In genomic region chr15:33292718-33293307, GRCh38 we compare ENCODE assay signal across 9 cellular contexts. TPM values are rescaled to one million over a fixed set of nuclear protein-coding genes. Genes with fewer than 3 reads are reported as not detected.
DNase-seq lines count a peak whose midpoint lies in the region; ATAC-seq and TF ChIP-seq lines count a peak whose summit lies in the region.
"Had no signal": no experiment of that assay in that cellular context is flagged by ENCODE, and none has a peak within 500 bp of the region (broad histone marks: within the 10 kb centered on the region; RNA-seq: fewer than 3 reads in every experiment).

No MANE protein-coding gene starts in this region.

- CTCF ChIA-PET in HCT116 (lab: Charles Lee) = interaction anchor here (0.6 to 8.7 kb wide), 36 partner anchors 9 to 448 kb away, joined by 3 to 177 read pairs (median 4); no protein-coding TSS in a partner anchor

- H3K4me3 Mint-ChIP-seq in glutamatergic neuron (ENCODE audit: unreplicated experiment) = no peak overlapping the region
- H3K4me3 Mint-ChIP-seq: IgD-negative memory B cell had no signal

- DNase-seq in CD1c-positive myeloid dendritic cell (ENCODE audit: extremely low spot score) = peak; percentile 52
- DNase-seq in HCT116 (ENCODE audit: low read depth, low spot score) = peak; percentile 51
- DNase-seq in NCI-H526 treated with DMSO at 0.1 percent for 48 hours (lab: John Stamatoyannopoulos, UW) = peak; percentile 54
- peak; percentile 36 for DNase-seq in activated T-cell treated with anti-CD3 and anti-CD28 coated beads for 48 hours (ENCODE audit: low read depth)
- DNase-seq in glutamatergic neuron = peak; percentile 75
- DNase-seq in gastrocnemius medialis = peak in 1 of 2 donors; percentile 25

- no peaks in the 10 kb centered on the region for H4K20me1 ChIP-seq in HCT116 (ENCODE audit: insufficient read depth)

- H3K36me3 ChIP-seq in HCT116 (ENCODE audit: control insufficient read depth in 1 of 2, insufficient read depth in 2 of 2, low read length in 2 of 2) = no peaks in the 10 kb centered on the region
- H3K36me3 ChIP-seq in gastrocnemius medialis = no peaks in the 10 kb centered on the region

- peaks cover 0 to 5% of the 10 kb centered on the region in 2 experiments; a peak in 1 of 4 replicates for H3K4me1 ChIP-seq in HCT116 (ENCODE audit: control insufficient read depth in 1 of 2, insufficient read depth in 2 of 2, low read length in 2 of 2)
- peaks cover 0 to 5% of the 10 kb centered on the region in 2 donors for H3K4me1 ChIP-seq in gastrocnemius medialis

- RAD21 ChIA-PET in HCT116 (lab: Charles Lee; ENCODE audit: low non-redundant PET in 1 of 2, low total read pairs in 2 of 2, uncharacterized antibody in 2 of 2, unreplicated experiment in 2 of 2) = interaction anchor here (1.0 to 2.3 kb wide), 4 partner anchors 13 to 437 kb away, joined by 3 to 20 read pairs (median 10); no protein-coding TSS in a partner anchor

- TF ChIP-seq POLR2A in HCT116 (IDR thresholded peaks at IDR 0.05; ENCODE audit: borderline replicate concordance, extremely low read depth, insufficient read depth, insufficient read length) (no peak), gastrocnemius medialis (IDR thresholded peaks at IDR 0.05) (no peak)

- H3K9me2 ChIP-seq in HCT116 (ENCODE audit: insufficient read depth) = no peaks in the 10 kb centered on the region

- peak; percentile 39 to 89 (median 57); a peak in 5 of 6 replicates for TF ChIP-seq CTCF in HCT116 (IDR thresholded peaks at IDR 0.05 in 2 of 3, conservative IDR thresholded peaks at IDR 0.05 in 1 of 3; ENCODE audit: borderline replicate concordance in 1 of 3, insufficient read depth in 1 of 3, low read depth in 2 of 3, low read length in 2 of 3)
- TF ChIP-seq CTCF in glutamatergic neuron (IDR thresholded peaks at IDR 0.05; ENCODE audit: partially characterized antibody, unreplicated experiment) = peak; percentile 81
- peak; percentile 56 to 70 (median 61) for TF ChIP-seq CTCF in gastrocnemius medialis (IDR thresholded peaks at IDR 0.05 in 4 of 5, conservative IDR thresholded peaks at IDR 0.05 in 1 of 5)

- no peak overlapping the region for H3K27ac Mint-ChIP-seq in glutamatergic neuron (ENCODE audit: unreplicated experiment)
- H3K27ac Mint-ChIP-seq: IgD-negative memory B cell had no signal

- in situ Hi-C loops in gastrocnemius medialis (cut with MboI; ENCODE audit: low sequenced_read_pairs in 4 of 4) = loop anchor here in 3 of 4 donors (5.0 to 10.0 kb wide), 2 partner anchors 402 to 404 kb away; no protein-coding TSS in a partner anchor

- H3K4me3 ChIP-seq in HCT116 (replicated peaks in 1 of 2; ENCODE audit: low read depth in 1 of 2, low read length in 2 of 2) (no peak overlapping the region), gastrocnemius medialis (no peak overlapping the region)

- intact Hi-C loops in HCT116 (cut with micrococcal nuclease) = loop anchor here (1.0 to 5.0 kb wide), 3 partner anchors 314 to 407 kb away; no protein-coding TSS in a partner anchor
- intact Hi-C loops in gastrocnemius medialis (cut with DNase I; ENCODE audit: low total_unique reads) = loop anchor here (1.0 kb wide), 1 partner anchor 407 kb away; no protein-coding TSS in a partner anchor

- POLR2A ChIA-PET in HCT116 (lab: Charles Lee) = interaction anchor here (1.0 to 3.0 kb wide), 2 partner anchors 408 to 437 kb away, joined by 3 to 7 read pairs; no protein-coding TSS in a partner anchor

- H3K9ac ChIP-seq in HCT116 (ENCODE audit: low read length) = no peak overlapping the region

- H3K27me3 Mint-ChIP-seq in glutamatergic neuron (ENCODE audit: unreplicated experiment) = no peaks in the 10 kb centered on the region

- H3K9me3 ChIP-seq in HCT116 (ENCODE audit: control insufficient read depth in 1 of 2, insufficient read depth in 1 of 2, low read depth in 1 of 2, low read length in 2 of 2) (no peaks in the 10 kb centered on the region), gastrocnemius medialis (no peaks in the 10 kb centered on the region)

- H3K9me3 Mint-ChIP-seq in glutamatergic neuron (ENCODE audit: unreplicated experiment) = no peaks in the 10 kb centered on the region
- H3K9me3 Mint-ChIP-seq: IgD-negative memory B cell had no signal

- no peaks in the 10 kb centered on the region for H3K4me1 Mint-ChIP-seq in glutamatergic neuron (ENCODE audit: low read depth, unreplicated experiment)
- H3K4me1 Mint-ChIP-seq: IgD-negative memory B cell had no signal

- H3K79me2 ChIP-seq in HCT116 (ENCODE audit: insufficient read depth, low read length) = no peaks in the 10 kb centered on the region

- H3K36me3 Mint-ChIP-seq in glutamatergic neuron (ENCODE audit: unreplicated experiment) = no peaks in the 10 kb centered on the region
- H3K36me3 Mint-ChIP-seq: IgD-negative memory B cell had no signal

- H3K27me3 ChIP-seq in HCT116 (ENCODE audit: insufficient read depth, low read length) = peaks cover 31% of the 10 kb centered on the region
- no peaks in the 10 kb centered on the region for H3K27me3 ChIP-seq in gastrocnemius medialis

- TF ChIP-seq RAD21 in HCT116 (IDR thresholded peaks at IDR 0.05; ENCODE audit: low read depth) = peak; percentile 67

- ATAC-seq in HCT116 = peak; percentile 92
- ATAC-seq in gastrocnemius medialis = peak; percentile 63 to 67
- ATAC-seq in HG03135 (IDR thresholded peaks at IDR 0.05; ENCODE audit: unreplicated experiment) = no peak
- ATAC-seq in HG02938 (IDR thresholded peaks at IDR 0.05; ENCODE audit: unreplicated experiment) = no peak

- no peak overlapping the region for H3K27ac ChIP-seq in HCT116 (ENCODE audit: low read depth, low read length)
- H3K27ac ChIP-seq in gastrocnemius medialis = peak overlapping the region in 1 of 4 donors; percentile 69

- BruUV-seq in HCT116 (replicated peaks; lab: Mats Ljungman, UMichigan) = no TSS peak

- H3K4me2 ChIP-seq in HCT116 (ENCODE audit: low read length) = no peak overlapping the region

- no peak overlapping the region for H2AFZ ChIP-seq in HCT116 (ENCODE audit: low read depth, low read length, poor library complexity, severe bottlenecking)

TF ChIP-seq in HCT116, 20 proteins besides CTCF, POLR2A, EP300 and RAD21:
- TF ChIP-seq YY1 (IDR thresholded peaks at IDR 0.05; ENCODE audit: extremely low read depth, insufficient replicate concordance, low read depth, low read length) (no peak), MAX (IDR thresholded peaks at IDR 0.05) (no peak), JUND (IDR thresholded peaks at IDR 0.05) (no peak), CBX3 (IDR thresholded peaks at IDR 0.05; ENCODE audit: low read depth) (no peak), REST (IDR thresholded peaks at IDR 0.05; ENCODE audit: low read depth) (no peak), EZH2phosphoT487 (IDR thresholded peaks at IDR 0.05; ENCODE audit: borderline replicate concordance) (no peak), SP1 (IDR thresholded peaks at IDR 0.05; ENCODE audit: low read depth) (no peak), ZFX (IDR thresholded peaks at IDR 0.05) (no peak), SIN3A (IDR thresholded peaks at IDR 0.05; ENCODE audit: low read depth) (no peak), TCF7L2 (IDR thresholded peaks at IDR 0.05; ENCODE audit: borderline replicate concordance, extremely low read depth, insufficient read depth, insufficient read length) (no peak), ELF1 (IDR thresholded peaks at IDR 0.05; ENCODE audit: borderline replicate concordance, low read depth) (no peak)

RNA-seq across cellular contexts. Expression of gene RYR3, which starts 18.0 kb away (rescaled TPM):
- total RNA-seq in HCT116 (2021; ENCODE audit: unreplicated experiment) = not detected
- 0.02 and 0.08 TPM in 2 replicates for polyA plus RNA-seq in HCT116 (2012)
- 7.4 TPM for total RNA-seq in glutamatergic neuron (ENCODE audit: unreplicated experiment)
- total RNA-seq in gastrocnemius medialis = 10 to 100 TPM in 3 of 4 donors, 1 to 10 TPM in 1; 7.6 to 30.9 (median 20.6) TPM

Comparison
In these comparisons a context has a peak if more than half of its experiments do, and no peak if none do; other contexts are left out.
1. ATAC-seq: peak in HCT116 (single experiment) and gastrocnemius medialis (2 of 2); none in HG03135 (single experiment) and HG02938 (single experiment).
2. Peak in every context shown above with its lines, with median percentiles within 50 percentile points of each other: CTCF ChIP-seq.